ENCODE assay signal across 12 cellular contexts in genomic region chr2:238274152-238274865, GRCh38.
"Had no signal": no experiment of that assay in that cellular context is flagged by ENCODE, and none has a peak within 500 bp of the region (broad histone marks: within the 10 kb centered on the region; RNA-seq: fewer than 3 reads in every experiment).

No MANE protein-coding gene starts in this region.

- H3K4me3 Mint-ChIP-seq: T-helper 17 cell had no signal

- H3K27ac Mint-ChIP-seq: T-helper 17 cell had no signal

- H3K4me3 ChIP-seq: adrenal gland, left lung had no signal

- H3K9me3 ChIP-seq: adrenal gland, left lung had no signal

- DNase-seq: activated naive CD4-positive, alpha-beta T cell treated with anti-CD3 and anti-CD28 coated beads, Interleukin-2, amount 50 U/mL, for 16 hours; adrenal gland; central memory CD4-positive, alpha-beta T cell; mesendoderm; stimulated activated CD4-positive, alpha-beta T cell treated with anti-CD3 and anti-CD28 coated beads, Interleukin-12 subunit alpha, Interleukin-12 subunit beta, amount 100 ng/mL, for 4 hours; stimulated activated CD4-positive, alpha-beta T cell treated with anti-CD3 and anti-CD28 coated beads, Interleukin-4, amount 100 ng/mL, for 1 hour; stimulated activated CD8-positive, alpha-beta memory T cell treated with anti-CD3 and anti-CD28 coated beads, Interleukin-4, amount 100 ng/mL, for 48 hours; stimulated activated naive CD8-positive, alpha-beta T cell treated with anti-CD3 and anti-CD28 coated beads, Interleukin-15, Interleukin-2, amounts not matched to agents 100 U/mL and 50 U/mL, for 24 hours; T-helper 17 cell had no signal

- H3K27me3 ChIP-seq: adrenal gland, left lung had no signal

- H3K27me3 Mint-ChIP-seq: T-helper 17 cell had no signal

- H3K27ac ChIP-seq: adrenal gland had no signal

- H3K4me1 ChIP-seq: adrenal gland had no signal

- ATAC-seq: left lung; sciatic nerve; SK-N-SH treated with all-trans-retinoic acid at 6 μM for 48 hours; stimulated activated naive CD8-positive, alpha-beta T cell treated with anti-CD3 and anti-CD28 coated beads, Interleukin-15, Interleukin-2, amounts not matched to agents 100 U/mL and 50 U/mL, for 24 hours; T-helper 17 cell had no signal
